13 cellular contexts compared by ENCODE assay signal in genomic region chr13:45327253-45327954, GRCh38. TPM values are rescaled to one million over a fixed set of nuclear protein-coding genes. Genes with fewer than 3 reads are reported as not detected.
DNase-seq lines count a peak whose midpoint lies in the region; ATAC-seq and TF ChIP-seq lines count a peak whose summit lies in the region.
"Had no signal": no experiment of that assay in that cellular context is flagged by ENCODE, and none has a peak within 500 bp of the region (broad histone marks: within the 10 kb centered on the region; RNA-seq: fewer than 3 reads in every experiment).

No MANE protein-coding gene starts in this region.

- peaks cover 4% of the 10 kb centered on the region for H3K36me3 Mint-ChIP-seq in T-helper 1 cell treated with Interleukin-12 subunit alpha and Interleukin-12 subunit beta and Interleukin-4 antibody, amounts not matched to agents 30 μg/mL and 1 μg/mL, for 36 hours (ENCODE audit: low read depth)
- H3K36me3 Mint-ChIP-seq in osteocyte (ENCODE audit: unreplicated experiment): no peaks in the 10 kb centered on the region

- H3K27ac Mint-ChIP-seq in T-helper 1 cell treated with Interleukin-12 subunit alpha and Interleukin-12 subunit beta and Interleukin-4 antibody, amounts not matched to agents 30 μg/mL and 1 μg/mL, for 36 hours: peak overlapping the region; percentile 62
- H3K27ac Mint-ChIP-seq in osteocyte (ENCODE audit: unreplicated experiment): peak overlapping the region; percentile 44

- peak overlapping the region; percentile 17 for H3K4me3 Mint-ChIP-seq in T-helper 1 cell treated with Interleukin-12 subunit alpha and Interleukin-12 subunit beta and Interleukin-4 antibody, amounts not matched to agents 30 μg/mL and 1 μg/mL, for 36 hours
- no peak overlapping the region for H3K4me3 Mint-ChIP-seq in osteocyte (ENCODE audit: unreplicated experiment)

- no peaks in the 10 kb centered on the region for H3K9me3 Mint-ChIP-seq in T-helper 1 cell treated with Interleukin-12 subunit alpha and Interleukin-12 subunit beta and Interleukin-4 antibody, amounts not matched to agents 30 μg/mL and 1 μg/mL, for 36 hours
- H3K9me3 Mint-ChIP-seq in osteocyte (ENCODE audit: unreplicated experiment): no peaks in the 10 kb centered on the region

- peaks cover 15 to 50% of the 10 kb centered on the region in 2 donors for H3K4me1 ChIP-seq in ascending aorta

- no peak overlapping the region for H3K4me3 ChIP-seq in ascending aorta
- H3K4me3 ChIP-seq: body of pancreas, transverse colon had no signal

- no peak for TF ChIP-seq CTCF in ascending aorta (IDR thresholded peaks at IDR 0.05)
- TF ChIP-seq CTCF in osteocyte (IDR thresholded peaks at IDR 0.05): no peak

- H3K36me3 ChIP-seq in ascending aorta: no peaks in the 10 kb centered on the region
- H3K36me3 ChIP-seq: transverse colon had no signal

- intact Hi-C loops in ascending aorta (cut with DNase I): loop anchor here (5.0 to 10.0 kb wide), 5 partner anchors 90 to 1173 kb away; partner anchors contain the start of genes SLC25A30 and TSC22D1

- ATAC-seq in GM19395 (IDR thresholded peaks at IDR 0.05; ENCODE audit: unreplicated experiment) (no peak), HG03159 (IDR thresholded peaks at IDR 0.05; ENCODE audit: unreplicated experiment) (no peak)
- ATAC-seq: body of pancreas had no signal

- peak overlapping the region; percentile 68 to 91 for H3K27ac ChIP-seq in ascending aorta

- DNase-seq in T-helper 1 cell (no peak), LHCN-M2 (ENCODE audit: low read depth) (peak; percentile 39), ascending aorta (ENCODE audit: low spot score in 2 of 2) (no peak), osteocyte (ENCODE audit: extremely low spot score, unreplicated experiment) (no peak), NCI-H2029 treated with DMSO at 0.1 percent for 48 hours (lab: John Stamatoyannopoulos, UW) (no peak)
- DNase-seq: body of pancreas, DMS79 treated with DMSO at 0.1 percent for 48 hours, HCEC 1CT, NCI-H1694 treated with DMSO at 0.1 percent for 48 hours, transverse colon had no signal

- H3K27me3 Mint-ChIP-seq in T-helper 1 cell treated with Interleukin-12 subunit alpha and Interleukin-12 subunit beta and Interleukin-4 antibody, amounts not matched to agents 30 μg/mL and 1 μg/mL, for 36 hours (ENCODE audit: low read depth): no peaks in the 10 kb centered on the region
- H3K27me3 Mint-ChIP-seq in osteocyte (ENCODE audit: unreplicated experiment): no peaks in the 10 kb centered on the region

- no peaks in the 10 kb centered on the region for H3K9me3 ChIP-seq in ascending aorta
- H3K9me3 ChIP-seq: body of pancreas, transverse colon had no signal

- no peaks in the 10 kb centered on the region for H3K27me3 ChIP-seq in ascending aorta
- H3K27me3 ChIP-seq: body of pancreas, transverse colon had no signal

- H3K4me1 Mint-ChIP-seq in T-helper 1 cell treated with Interleukin-12 subunit alpha and Interleukin-12 subunit beta and Interleukin-4 antibody, amounts not matched to agents 30 μg/mL and 1 μg/mL, for 36 hours (ENCODE audit: low read depth): peaks cover 35% of the 10 kb centered on the region
- peaks cover 58% of the 10 kb centered on the region for H3K4me1 Mint-ChIP-seq in osteocyte (ENCODE audit: unreplicated experiment)

RNA-seq across cellular contexts. Expression of gene TPT1, which starts 13.6 kb away (rescaled TPM):
- total RNA-seq in LHCN-M2 (2014; rRNA removed) (1,773 and 1,961 TPM in 2 replicates), ascending aorta (2,079 TPM), osteocyte (3,315 and 3,393 TPM in 2 replicates)
- polyA plus RNA-seq in LHCN-M2 (2012): 3,733 TPM
